19 cellular contexts compared by ENCODE assay signal in the genomic region with DNA sequence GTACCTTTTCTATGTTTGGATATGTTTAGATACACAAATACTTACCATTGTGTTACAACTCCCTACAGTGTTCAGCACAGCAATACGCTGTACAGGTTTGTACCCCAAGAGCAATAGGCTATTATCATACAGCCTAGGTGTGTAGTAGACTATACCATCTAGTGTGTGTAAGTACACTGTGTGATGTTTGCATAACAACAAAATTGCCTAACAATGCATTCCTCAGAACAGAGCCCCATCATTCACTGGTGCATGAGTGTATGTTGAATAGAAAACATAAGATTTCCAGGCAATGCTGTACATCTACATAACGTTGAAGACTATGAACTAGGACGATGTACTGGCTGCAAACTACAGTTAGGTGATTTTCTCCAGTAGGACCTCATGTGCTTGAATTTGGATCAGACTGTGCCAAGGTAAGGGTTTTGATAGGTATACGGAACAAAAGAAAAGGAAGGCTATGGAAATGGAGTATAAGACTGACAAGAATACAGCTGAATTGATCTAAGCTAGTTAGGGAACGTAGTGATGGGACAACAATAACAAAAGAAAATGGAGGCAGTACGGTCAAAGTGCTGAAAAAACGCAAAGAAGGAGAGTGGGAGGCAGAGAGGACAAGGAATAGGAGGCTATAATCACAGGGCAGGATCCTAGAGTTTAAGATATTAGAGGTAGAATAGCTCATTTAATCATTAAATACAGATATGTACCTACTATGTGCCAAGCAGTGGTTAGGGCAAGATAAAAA. TPM values are rescaled to one million over a fixed set of nuclear protein-coding genes. Genes with fewer than 3 reads are reported as not detected.
A peak's percentile ranks its signal among the peaks of the same experiment; 100 is the strongest.
DNase-seq lines count a peak whose midpoint lies in the region; ATAC-seq, FAIRE-seq and TF ChIP-seq lines count a peak whose summit lies in the region.
"Had no signal": no experiment of that assay in that cellular context is flagged by ENCODE, and none has a peak within 500 bp of the region (broad histone marks: within the 10 kb centered on the region; RNA-seq: fewer than 3 reads in every experiment).

No MANE protein-coding gene starts in this region.

- no peaks in the 10 kb centered on the region for H3K9me3 ChIP-seq in CD4-positive, CD25-positive, alpha-beta regulatory T cell (ENCODE audit: control insufficient read depth in 2 of 2, low read length in 2 of 2)
- H3K9me3 ChIP-seq in CD8-positive, alpha-beta T cell (ENCODE audit: low read length) = no peaks in the 10 kb centered on the region
- no peaks in the 10 kb centered on the region for H3K9me3 ChIP-seq in RWPE2 (ENCODE audit: severe bottlenecking)
- H3K9me3 ChIP-seq in keratinocyte (ENCODE audit: control insufficient read depth, low read depth, low read length) = no peaks in the 10 kb centered on the region
- H3K9me3 ChIP-seq in neural progenitor cell (ENCODE audit: low read depth) = no peaks in the 10 kb centered on the region
- H3K9me3 ChIP-seq: SK-N-SH had no signal

- H3K9me1 ChIP-seq in keratinocyte (ENCODE audit: control insufficient read depth, extremely low read depth, insufficient read depth, low read length) = no peaks in the 10 kb centered on the region

- no peak for DNase-seq in CD4-positive, CD25-positive, alpha-beta regulatory T cell
- no peak for DNase-seq in CD8-positive, alpha-beta T cell
- no peak for DNase-seq in RWPE2 (ENCODE audit: low spot score)
- DNase-seq in keratinocyte (ENCODE audit: low read depth, low spot score) = no peak
- DNase-seq in neural progenitor cell (ENCODE audit: low spot score) = no peak
- DNase-seq in NCI-H187 treated with DMSO at 0.1 percent for 48 hours (lab: John Stamatoyannopoulos, UW) = no peak
- DNase-seq in COLO668 (lab: John Stamatoyannopoulos, UW; ENCODE audit: unreplicated experiment) = no peak
- DNase-seq: ACHN, AML-193, DMS79, GOT3, Kasumi-1, NCI-H1105, NCI-H1694, NCI-H345, NCI-H526, SHP77, SK-N-SH had no signal

- no peak overlapping the region for H3K9ac ChIP-seq in keratinocyte (ENCODE audit: control insufficient read depth, extremely low read depth, insufficient read depth, low read length)
- H3K9ac ChIP-seq in neural progenitor cell = no peak overlapping the region
- H3K9ac ChIP-seq: SK-N-SH had no signal

- peaks cover 27 to 47% (median 35%) of the 10 kb centered on the region in 4 donors for H3K4me1 Mint-ChIP-seq in CD4-positive, CD25-positive, alpha-beta regulatory T cell
- H3K4me1 Mint-ChIP-seq in CD8-positive, alpha-beta T cell (ENCODE audit: low read depth) = peaks cover 48% of the 10 kb centered on the region
- no peaks in the 10 kb centered on the region for H3K4me1 Mint-ChIP-seq in neural progenitor cell

- H3F3A ChIP-seq in neural progenitor cell (ENCODE audit: low read depth) = no peaks in the 10 kb centered on the region

- H3K27me3 Mint-ChIP-seq in CD4-positive, CD25-positive, alpha-beta regulatory T cell = no peaks in the 10 kb centered on the region
- no peaks in the 10 kb centered on the region for H3K27me3 Mint-ChIP-seq in CD8-positive, alpha-beta T cell (ENCODE audit: low read depth)
- no peaks in the 10 kb centered on the region for H3K27me3 Mint-ChIP-seq in neural progenitor cell (ENCODE audit: insufficient read depth, low read depth)

- H3K79me2 ChIP-seq in keratinocyte (ENCODE audit: control insufficient read depth, insufficient read depth, low read length) = peaks cover 76% of the 10 kb centered on the region
- H3K79me2 ChIP-seq in neural progenitor cell (ENCODE audit: low read depth) = peaks cover 23% of the 10 kb centered on the region

- H3K4me1 ChIP-seq in CD4-positive, CD25-positive, alpha-beta regulatory T cell (ENCODE audit: control insufficient read depth, insufficient read depth, low read length, poor library complexity, severe bottlenecking) = peaks cover 20% of the 10 kb centered on the region
- H3K4me1 ChIP-seq in CD8-positive, alpha-beta T cell (ENCODE audit: insufficient read depth, low read length) = peaks cover 17% of the 10 kb centered on the region
- H3K4me1 ChIP-seq in RWPE2 (ENCODE audit: insufficient read depth, poor library complexity, severe bottlenecking) = no peaks in the 10 kb centered on the region
- peaks cover 18% of the 10 kb centered on the region for H3K4me1 ChIP-seq in keratinocyte (ENCODE audit: control insufficient read depth, extremely low read depth, insufficient read depth, low read length)
- H3K4me1 ChIP-seq in neural progenitor cell = no peaks in the 10 kb centered on the region

- intact Hi-C loops in CD8-positive, alpha-beta T cell (cut with DNase I, micrococcal nuclease) = loop anchor here (2.0 to 5.0 kb wide), 2 partner anchors 45 to 163 kb away; no protein-coding TSS in a partner anchor

- POLR2A ChIA-PET in CD8-positive, alpha-beta T cell (lab: Charles Lee) = interaction anchor here (1.1 kb wide), 1 partner anchor 24 kb away, joined by 5 read pairs; no protein-coding TSS in a partner anchor

- H4K20me1 ChIP-seq in keratinocyte (ENCODE audit: control insufficient read depth, extremely low read depth, insufficient read depth, low read length) (no peaks in the 10 kb centered on the region), neural progenitor cell (ENCODE audit: low read depth) (peaks cover 3% of the 10 kb centered on the region)

- peak overlapping the region in 1 of 4 donors; percentile 13 for H3K4me3 Mint-ChIP-seq in CD4-positive, CD25-positive, alpha-beta regulatory T cell
- no peak overlapping the region for H3K4me3 Mint-ChIP-seq in CD8-positive, alpha-beta T cell
- no peak overlapping the region for H3K4me3 Mint-ChIP-seq in neural progenitor cell

- CTCF ChIA-PET in CD8-positive, alpha-beta T cell (lab: Charles Lee) = interaction anchor here (0.9 kb wide), 1 partner anchor 13 kb away, joined by 3 read pairs; no protein-coding TSS in a partner anchor

- H3K27me3 ChIP-seq in CD4-positive, CD25-positive, alpha-beta regulatory T cell (ENCODE audit: control insufficient read depth, insufficient read depth, low read length) = no peaks in the 10 kb centered on the region
- H3K27me3 ChIP-seq in CD8-positive, alpha-beta T cell (ENCODE audit: insufficient read depth, low read length) = no peaks in the 10 kb centered on the region
- H3K27me3 ChIP-seq in RWPE2 (ENCODE audit: insufficient read depth, poor library complexity, severe bottlenecking) = no peaks in the 10 kb centered on the region
- H3K27me3 ChIP-seq in keratinocyte (ENCODE audit: control insufficient read depth, extremely low read depth, insufficient read depth, low read length) = no peaks in the 10 kb centered on the region
- H3K27me3 ChIP-seq in neural progenitor cell = no peaks in the 10 kb centered on the region

- no peak overlapping the region for H3K4me3 ChIP-seq in CD4-positive, CD25-positive, alpha-beta regulatory T cell (ENCODE audit: low read depth, low read length)
- no peak overlapping the region for H3K4me3 ChIP-seq in CD8-positive, alpha-beta T cell (ENCODE audit: low read depth, low read length)
- no peak overlapping the region for H3K4me3 ChIP-seq in RWPE2 (ENCODE audit: severe bottlenecking)
- no peak overlapping the region for H3K4me3 ChIP-seq in keratinocyte (ENCODE audit: control insufficient read depth in 2 of 3, extremely low read depth in 1 of 3, insufficient read depth in 2 of 3, low read depth in 1 of 3, low read length in 3 of 3)
- no peak overlapping the region for H3K4me3 ChIP-seq in neural progenitor cell

- H2AFZ ChIP-seq in keratinocyte (ENCODE audit: control insufficient read depth, low read length) (no peak overlapping the region), neural progenitor cell (replicated peaks) (no peak overlapping the region)

- peaks cover 12% of the 10 kb centered on the region for H3K36me3 Mint-ChIP-seq in CD4-positive, CD25-positive, alpha-beta regulatory T cell
- peaks cover 19% of the 10 kb centered on the region for H3K36me3 Mint-ChIP-seq in CD8-positive, alpha-beta T cell
- no peaks in the 10 kb centered on the region for H3K36me3 Mint-ChIP-seq in neural progenitor cell

- no peak overlapping the region for H3K27ac ChIP-seq in CD4-positive, CD25-positive, alpha-beta regulatory T cell (ENCODE audit: insufficient read depth, low read length, poor library complexity, severe bottlenecking)
- no peak overlapping the region for H3K27ac ChIP-seq in CD8-positive, alpha-beta T cell (ENCODE audit: low read depth, low read length)
- H3K27ac ChIP-seq in RWPE2 (ENCODE audit: poor library complexity, severe bottlenecking) (no peak overlapping the region), keratinocyte (ENCODE audit: control insufficient read depth, insufficient read depth, low read length) (no peak overlapping the region), neural progenitor cell (no peak overlapping the region)

- no peaks in the 10 kb centered on the region for H3K36me3 ChIP-seq in CD4-positive, CD25-positive, alpha-beta regulatory T cell (ENCODE audit: control insufficient read depth, insufficient read depth, low read length)
- no peaks in the 10 kb centered on the region for H3K36me3 ChIP-seq in CD8-positive, alpha-beta T cell (ENCODE audit: insufficient read depth, low read length)
- no peaks in the 10 kb centered on the region for H3K36me3 ChIP-seq in RWPE2 (ENCODE audit: low read depth)
- H3K36me3 ChIP-seq in keratinocyte (ENCODE audit: control insufficient read depth in 2 of 2, extremely low read depth in 1 of 2, insufficient read depth in 2 of 2, low read length in 2 of 2) = no peaks in the 10 kb centered on the region
- no peaks in the 10 kb centered on the region for H3K36me3 ChIP-seq in neural progenitor cell

- peak overlapping the region in 2 of 3 donors; percentile 3 to 76 for H3K27ac Mint-ChIP-seq in CD4-positive, CD25-positive, alpha-beta regulatory T cell
- peak overlapping the region; percentile 12 for H3K27ac Mint-ChIP-seq in CD8-positive, alpha-beta T cell
- no peak overlapping the region for H3K27ac Mint-ChIP-seq in neural progenitor cell

- no peak for TF ChIP-seq CTCF in CD8-positive, alpha-beta T cell (IDR thresholded peaks at IDR 0.05)
- TF ChIP-seq CTCF in RWPE2 (IDR thresholded peaks at IDR 0.05; ENCODE audit: poor library complexity, severe bottlenecking) (no peak), keratinocyte (optimal IDR thresholded peaks at IDR 0.05 in 1 of 3, IDR thresholded peaks at IDR 0.05 in 1 of 3, conservative IDR thresholded peaks at IDR 0.05 in 1 of 3; ENCODE audit: extremely low read depth in 1 of 3, insufficient read depth in 2 of 3, low read length in 3 of 3) (no peak), neural progenitor cell (IDR thresholded peaks at IDR 0.05) (no peak)

- no peaks in the 10 kb centered on the region for H3K9me3 Mint-ChIP-seq in CD4-positive, CD25-positive, alpha-beta regulatory T cell
- peaks cover 2% of the 10 kb centered on the region for H3K9me3 Mint-ChIP-seq in CD8-positive, alpha-beta T cell
- H3K9me3 Mint-ChIP-seq in neural progenitor cell = no peaks in the 10 kb centered on the region

- H3K4me2 ChIP-seq in keratinocyte (ENCODE audit: control insufficient read depth, extremely low read depth, insufficient read depth, low read depth, low read length) (no peak overlapping the region), neural progenitor cell (no peak overlapping the region)
- H3K4me2 ChIP-seq: SK-N-SH had no signal

- no peak for ATAC-seq in CD4-positive, CD25-positive, alpha-beta regulatory T cell (ENCODE audit: low read depth in 2 of 2)
- ATAC-seq in CD8-positive, alpha-beta T cell = no peak
- ATAC-seq in RWPE2 (ENCODE audit: low read depth) = 0 out of 3 replicates have a peak, but pooled peaks have one; percentile 15

- peak; percentile 23 for FAIRE-seq in keratinocyte (lab: Jason Lieb, UNC)
- FAIRE-seq: D721Med had no signal

- dilution Hi-C loops in keratinocyte (cut with MboI; ENCODE audit: extremely low pct_ligation_motif_present, low sequenced_read_pairs) = no loop called here

RNA-seq across cellular contexts. Expression of a gene that starts 46.9 kb away (rescaled TPM):
- total RNA-seq in CD4-positive, CD25-positive, alpha-beta regulatory T cell = 33.2 TPM
- 10 to 100 TPM in 3 of 4 donors, 1 to 10 TPM in 1; 10.0 to 17.0 (median 12.1) TPM for polyA plus RNA-seq in CD4-positive, CD25-positive, alpha-beta regulatory T cell
- total RNA-seq in CD8-positive, alpha-beta T cell = 10 to 100 TPM; 29.4 to 29.7 TPM
- 13.2 to 15.2 TPM (median 14.6 TPM) in 3 replicates for polyA plus RNA-seq in keratinocyte
- polyA plus RNA-seq in keratinocyte (2011; ENCODE audit: low read depth) = 14.7 TPM
- 3.7 and 7.7 TPM in 2 replicates for polyA plus RNA-seq in keratinocyte (2011; cell fraction: cytosol; rRNA removed)
- polyA plus RNA-seq in keratinocyte (2011; cell fraction: nucleus; rRNA removed) = 16.4 and 19.3 TPM in 2 replicates
- polyA plus RNA-seq in keratinocyte (2012; ENCODE audit: low replicate concordance) = 9.6 and 15.9 TPM in 2 replicates
- 6.6 to 36.7 TPM (median 30.8 TPM) in 3 replicates for polyA minus RNA-seq in keratinocyte
- polyA minus RNA-seq in keratinocyte (2011; cell fraction: cytosol; rRNA and poly(A)+ RNA removed) = 10.9 TPM
- 34.1 and 60.3 TPM in 2 replicates for polyA minus RNA-seq in keratinocyte (2011; cell fraction: nucleus; rRNA and poly(A)+ RNA removed)
- 26.0 and 44.4 TPM in 2 replicates for total RNA-seq in neural progenitor cell (ENCODE audit: low replicate concordance)
